Comparison of ENCODE assay signal across 17 cellular contexts in genomic region chr12:106128526-106129430, GRCh38. TPM values are rescaled to one million over a fixed set of nuclear protein-coding genes. Genes with fewer than 3 reads are reported as not detected.
DNase-seq lines count a peak whose midpoint lies in the region; ATAC-seq, FAIRE-seq and TF ChIP-seq lines count a peak whose summit lies in the region.
"Had no signal": no experiment of that assay in that cellular context is flagged by ENCODE, and none has a peak within 500 bp of the region (broad histone marks: within the 10 kb centered on the region; RNA-seq: fewer than 3 reads in every experiment).

No MANE protein-coding gene starts in this region.

- H3K27ac Mint-ChIP-seq in endodermal cell (peak overlapping the region; percentile 85), progenitor cell of endocrine pancreas (no peak overlapping the region)

- H4K20me1 ChIP-seq in HepG2 (ENCODE audit: insufficient read depth, low read length), result no peaks in the 10 kb centered on the region

- H3K9me3 Mint-ChIP-seq in endodermal cell (no peaks in the 10 kb centered on the region), progenitor cell of endocrine pancreas (ENCODE audit: low read depth) (no peaks in the 10 kb centered on the region)

- H3K27ac ChIP-seq in HepG2 (ENCODE audit: extremely low read length, insufficient read depth, low read length) (no peak overlapping the region), right lobe of liver (no peak overlapping the region), endodermal cell (ENCODE audit: low read depth, low read length) (no peak overlapping the region), vagina (peak overlapping the region; percentile 76)
- H3K27ac ChIP-seq: KMS-11 had no signal

- H3K79me2 ChIP-seq in HepG2 (ENCODE audit: insufficient read depth, low read length), result no peaks in the 10 kb centered on the region

- H3K9me3 ChIP-seq in HepG2 (ENCODE audit: low read length) (no peaks in the 10 kb centered on the region), right lobe of liver (no peaks in the 10 kb centered on the region), endodermal cell (ENCODE audit: control insufficient read depth, low read length) (no peaks in the 10 kb centered on the region), vagina (no peaks in the 10 kb centered on the region)
- H3K9me3 ChIP-seq: mucosa of descending colon had no signal

- H3K4me1 Mint-ChIP-seq in endodermal cell (peaks cover 78% of the 10 kb centered on the region), progenitor cell of endocrine pancreas (ENCODE audit: low read depth) (peaks cover 42% of the 10 kb centered on the region)

- in situ Hi-C loops in HepG2 (cut with HindIII; ENCODE audit: extremely low pct_ligation_motif_present, low pct_unique_long_range_greater_than_20kb), result no loop called here

- CTCF ChIA-PET in HepG2 (lab: Yijun Ruan, JAX; ENCODE audit: low intra/inter-chr PET ratio, low total read pairs), result no interaction called here

- no peak for TF ChIP-seq CTCF in HepG2 (CRISPR knock-in tag; IDR thresholded peaks at IDR 0.05)
- no peak for TF ChIP-seq CTCF in right lobe of liver (IDR thresholded peaks at IDR 0.05)
- TF ChIP-seq CTCF in endodermal cell (conservative IDR thresholded peaks at IDR 0.05), result no peak
- TF ChIP-seq CTCF in vagina (IDR thresholded peaks at IDR 0.05), result no peak
- TF ChIP-seq CTCF in progenitor cell of endocrine pancreas (IDR thresholded peaks at IDR 0.05; ENCODE audit: unreplicated experiment), result no peak

- H3K36me3 ChIP-seq in HepG2 (replicated peaks in 1 of 2; ENCODE audit: control insufficient read depth in 1 of 2, insufficient read depth in 2 of 2, low read length in 2 of 2) (no peaks in the 10 kb centered on the region), right lobe of liver (no peaks in the 10 kb centered on the region), endodermal cell (ENCODE audit: control insufficient read depth, insufficient read depth, low read length) (peaks cover 53% of the 10 kb centered on the region), vagina (no peaks in the 10 kb centered on the region)

- no peak for TF ChIP-seq RAD21 in HepG2 (CRISPR knock-in tag; IDR thresholded peaks at IDR 0.05)

- peak; percentile 26 for ATAC-seq in HepG2
- no peak for ATAC-seq in right lobe of liver
- ATAC-seq: activated CD4-positive, CD25-positive, alpha-beta regulatory T cell treated with anti-CD3 and anti-CD28 coated beads, Interleukin-2, amount 50 U/mL, for 24 hours; mucosa of descending colon had no signal

- H3K4me3 ChIP-seq in HepG2 (replicated peaks in 1 of 3; ENCODE audit: insufficient read depth in 1 of 3, low read depth in 2 of 3, low read length in 3 of 3) (no peak overlapping the region), right lobe of liver (no peak overlapping the region), endodermal cell (ENCODE audit: low read length) (no peak overlapping the region), vagina (no peak overlapping the region)
- H3K4me3 ChIP-seq: mucosa of descending colon had no signal

- H3K27me3 ChIP-seq in HepG2 (ENCODE audit: control insufficient read depth in 1 of 2, insufficient read depth in 2 of 2, low read length in 2 of 2), result no peaks in the 10 kb centered on the region
- no peaks in the 10 kb centered on the region for H3K27me3 ChIP-seq in right lobe of liver
- no peaks in the 10 kb centered on the region for H3K27me3 ChIP-seq in endodermal cell (ENCODE audit: control insufficient read depth, insufficient read depth, low read length, poor library complexity, severe bottlenecking)
- H3K27me3 ChIP-seq in vagina, result no peaks in the 10 kb centered on the region

- H3K36me3 Mint-ChIP-seq in endodermal cell (ENCODE audit: low read depth), result no peaks in the 10 kb centered on the region
- no peaks in the 10 kb centered on the region for H3K36me3 Mint-ChIP-seq in progenitor cell of endocrine pancreas (ENCODE audit: insufficient read depth)

- TF ChIP-seq POLR2A in HepG2 (IDR thresholded peaks at IDR 0.05; ENCODE audit: insufficient read depth in 1 of 2, low read depth in 2 of 2, low read length in 2 of 2), result no peak
- no peak for TF ChIP-seq POLR2A in right lobe of liver (IDR thresholded peaks at IDR 0.05)
- no peak for TF ChIP-seq POLR2A in vagina (IDR thresholded peaks at IDR 0.05)

- no TSS peak for BruUV-seq in HepG2 (replicated peaks; lab: Mats Ljungman, UMichigan)

- no peak for FAIRE-seq in HepG2 (lab: Jason Lieb, UNC)

- H3K4me1 ChIP-seq in HepG2 (ENCODE audit: insufficient read depth, low read length) (peaks cover 88% of the 10 kb centered on the region), right lobe of liver (peaks cover 0 to 33% (median 9%) of the 10 kb centered on the region in 4 donors), endodermal cell (ENCODE audit: control insufficient read depth, insufficient read depth, low read length) (peaks cover 39% of the 10 kb centered on the region), vagina (peaks cover 98% of the 10 kb centered on the region)

- no peaks in the 10 kb centered on the region for H3K27me3 Mint-ChIP-seq in endodermal cell (ENCODE audit: insufficient read depth)
- no peaks in the 10 kb centered on the region for H3K27me3 Mint-ChIP-seq in progenitor cell of endocrine pancreas

- TF ChIP-seq EP300 in HepG2 (IDR thresholded peaks at IDR 0.05; ENCODE audit: low read depth in 2 of 2, low read length in 2 of 2) (no peak), HepG2 (CRISPR knock-in tag; IDR thresholded peaks at IDR 0.05; ENCODE audit: borderline replicate concordance) (no peak)

- POLR2A ChIA-PET in HepG2 (lab: Yijun Ruan, JAX), result interaction anchor here (1.1 to 1.5 kb wide), 3 partner anchors 9 to 30 kb away, joined by 3 to 7 read pairs (median 3); no protein-coding TSS in a partner anchor

- intact Hi-C loops in HepG2 (cut with micrococcal nuclease; ENCODE audit: unreplicated experiment) (loop anchor here (1.0 kb wide), 1 partner anchor 7 kb away; no protein-coding TSS in a partner anchor), right lobe of liver (cut with DNase I) (no loop called here), vagina (cut with DNase I) (no loop called here), posterior vena cava (cut with DNase I) (no loop called here)

- H2AFZ ChIP-seq in HepG2 (ENCODE audit: low read length), result no peak overlapping the region

- no peak overlapping the region for H3K4me3 Mint-ChIP-seq in endodermal cell
- H3K4me3 Mint-ChIP-seq in progenitor cell of endocrine pancreas (ENCODE audit: low read depth), result no peak overlapping the region

- 70% methylated on average over 15 of the region's 15 CpGs for WGBS in HepG2 (ENCODE audit: low lambda C conversion rate)
- WGBS in right lobe of liver (ENCODE audit: insufficient coverage, low coverage, low lambda C conversion rate, missing lambda C conversion rate), result 75% methylated on average over 9 of the region's 15 CpGs
- 43 to 56% methylated on average over 9 to 14 of the region's 15 CpGs for WGBS in endodermal cell (ENCODE audit: insufficient coverage in 1 of 2, insufficient read length in 1 of 2), 2 experiments

- no peak overlapping the region for H3K4me2 ChIP-seq in HepG2 (ENCODE audit: low read depth, low read length)
- H3K4me2 ChIP-seq: KMS-11 had no signal

- no peak overlapping the region for H3K9ac ChIP-seq in HepG2 (ENCODE audit: insufficient read depth, low read depth, low read length)
- no peak overlapping the region for H3K9ac ChIP-seq in endodermal cell (ENCODE audit: extremely low read depth, low read length, poor library complexity, severe bottlenecking)
- H3K9ac ChIP-seq: KMS-11 had no signal

- DNase-seq in HepG2 (ENCODE audit: low spot score) (no peak), right lobe of liver (no peak), NCI-H2171 (lab: John Stamatoyannopoulos, UW) (peak; percentile 14), endodermal cell (peak; percentile 88), vagina (ENCODE audit: extremely low spot score in 2 of 2) (no peak), OCI-M2 (lab: John Stamatoyannopoulos, UW; ENCODE audit: unreplicated experiment) (no peak), progenitor cell of endocrine pancreas (ENCODE audit: low spot score, unreplicated experiment) (no peak), posterior vena cava (ENCODE audit: low spot score) (no peak)
- DNase-seq: activated naive CD4-positive, alpha-beta T cell treated with anti-CD3 and anti-CD28 coated beads, Interleukin-2, amount 50 U/mL, for 16 hours; AML-193; foreskin melanocyte; mucosa of descending colon; NCI-H1930; substantia nigra; T-helper 1 cell had no signal

TF ChIP-seq in HepG2, 621 proteins besides CTCF, POLR2A, EP300 and RAD21 (continues in another document):
- no peak for TF ChIP-seq TBX2 (CRISPR knock-in tag; IDR thresholded peaks at IDR 0.05; ENCODE audit: borderline replicate concordance)

RNA-seq across cellular contexts. Expression of gene NUAK1, which starts 10.0 kb away (rescaled TPM):
- total RNA-seq in HepG2 (2016; rRNA removed; fragmentation: Illumina TruSeq; extraction: Trizol), result 1.9 and 2.0 TPM in 2 replicates
- 0.20 and 1.1 TPM in 2 replicates for total RNA-seq in HepG2 (2016; cell fraction: cytosol; rRNA removed; fragmentation: Illumina TruSeq; extraction: Trizol; ENCODE audit: low read depth)
- total RNA-seq in HepG2 (2016; cell fraction: insoluble cytoplasmic fraction; rRNA removed; fragmentation: Illumina TruSeq; extraction: Trizol), result 1.7 and 2.1 TPM in 2 replicates
- total RNA-seq in HepG2 (2016; cell fraction: membrane; rRNA removed; fragmentation: Illumina TruSeq; extraction: Trizol), result 1.1 and 1.8 TPM in 2 replicates
- total RNA-seq in HepG2 (2016; cell fraction: nucleus; rRNA removed; fragmentation: Illumina TruSeq; extraction: Trizol), result 1.8 and 1.9 TPM in 2 replicates
- 0.74 and 1.7 TPM in 2 replicates for polyA plus RNA-seq in HepG2 (2011; rRNA removed)
- 0.79 and 1.2 TPM in 2 replicates for polyA plus RNA-seq in HepG2 (2011; cell fraction: cytosol; rRNA removed)
- polyA plus RNA-seq in HepG2 (2011; cell fraction: nucleus; rRNA removed), result 0.69 and 1.3 TPM in 2 replicates
- polyA plus RNA-seq in HepG2 (2012), result 0.40 and 1.4 TPM in 2 replicates
- polyA plus RNA-seq in HepG2 (2016; cell fraction: cytosol; fragmentation: Illumina TruSeq; extraction: Trizol; ENCODE audit: low read depth), result 0.08 and 0.11 TPM in 2 replicates
- polyA plus RNA-seq in HepG2 (2016; cell fraction: insoluble cytoplasmic fraction; fragmentation: Illumina TruSeq; extraction: Trizol; ENCODE audit: low read depth), result 1.7 TPM in 2 replicates
- polyA plus RNA-seq in HepG2 (2016; cell fraction: membrane; fragmentation: Illumina TruSeq; extraction: Trizol; ENCODE audit: low read depth), result 0.32 and 0.37 TPM in 2 replicates
- 1.9 TPM in 2 replicates for polyA plus RNA-seq in HepG2 (2016; cell fraction: nucleus; fragmentation: Illumina TruSeq; extraction: Trizol; ENCODE audit: insufficient read depth, low read depth)
- polyA minus RNA-seq in HepG2 (2011; rRNA and poly(A)+ RNA removed; ENCODE audit: low replicate concordance), result 2.5 and 4.9 TPM in 2 replicates
- polyA minus RNA-seq in HepG2 (2011; cell fraction: cytosol; rRNA and poly(A)+ RNA removed), result 0.89 and 1.6 TPM in 2 replicates
- polyA minus RNA-seq in HepG2 (2011; cell fraction: nucleus; rRNA and poly(A)+ RNA removed), result 1.6 and 2.3 TPM in 2 replicates
- total RNA-seq in right lobe of liver, result 10 to 100 TPM in 1 of 6 experiments, 1 to 10 TPM in 5; 2.0 to 11.0 (median 3.5) TPM
- 10 to 100 TPM; 14.0 to 16.8 TPM for total RNA-seq in endodermal cell
- polyA plus RNA-seq in endodermal cell (2013, experiment 1 of 2), result 29.7 TPM
- polyA plus RNA-seq in endodermal cell (2013, experiment 2 of 2), result 27.3 TPM
- 22.8 TPM for total RNA-seq in vagina
- 7.6 and 9.7 TPM in 2 replicates for total RNA-seq in progenitor cell of endocrine pancreas
- 10 to 100 TPM; 16.9 to 17.7 TPM for total RNA-seq in posterior vena cava

Comparison
In these comparisons a context has a peak if more than half of its experiments do, and no peak if none do; other contexts are left out.
1. DNase-seq: peak in NCI-H2171 (single experiment) and endodermal cell (single experiment); none in HepG2 (single experiment), right lobe of liver (0 of 3), vagina (0 of 2), OCI-M2 (single experiment), progenitor cell of endocrine pancreas (single experiment) and posterior vena cava (single experiment).